34 cellular contexts compared by ENCODE assay signal in the genomic region with DNA sequence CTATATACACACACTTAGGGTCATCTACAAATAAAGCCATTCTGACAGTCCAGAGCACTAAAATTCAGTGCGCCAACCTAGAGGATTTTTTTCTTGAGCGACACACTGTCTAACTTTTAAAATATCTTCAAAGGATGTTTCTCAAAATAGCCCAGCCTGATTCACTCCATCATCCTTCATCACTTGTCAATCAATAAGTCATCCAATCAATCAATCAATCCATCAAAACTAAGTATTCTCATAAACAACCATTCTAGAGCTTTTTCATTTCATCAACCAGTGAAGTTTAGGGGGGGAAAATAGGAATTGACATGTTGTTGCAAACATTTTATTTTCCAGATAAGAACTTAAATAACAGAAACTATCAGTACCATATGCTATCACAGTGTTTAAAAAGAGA.
"Had no signal": no experiment of that assay in that cellular context is flagged by ENCODE, and none has a peak within 500 bp of the region (broad histone marks: within the 10 kb centered on the region; RNA-seq: fewer than 3 reads in every experiment).

No MANE protein-coding gene starts in this region.

- DNase-seq: activated effector memory CD4-positive, alpha-beta T cell treated with anti-CD3 and anti-CD28 coated beads, Interleukin-2, amount 50 U/mL, for 16 hours; activated effector memory CD4-positive, alpha-beta T cell treated with Interleukin-2 at 50 U/mL for 16 hours; activated gamma-delta T cell; activated gamma-delta T cell treated with Interleukin-2 at 50 U/mL for 16 hours; activated naive CD4-positive, alpha-beta T cell; activated naive CD4-positive, alpha-beta T cell treated with anti-CD3 and anti-CD28 coated beads for 36 hours; activated naive CD4-positive, alpha-beta T cell treated with anti-CD3 and anti-CD28 coated beads, Interleukin-2, amount 10 ng/mL, durations not matched to agents 7 days and 5 days; activated naive CD4-positive, alpha-beta T cell treated with anti-CD3 and anti-CD28 coated beads, Interleukin-2, amount 50 U/mL, for 16 hours; activated naive CD4-positive, alpha-beta T cell treated with Interleukin-2 at 50 U/mL for 16 hours; activated naive CD8-positive, alpha-beta T cell treated with anti-CD3 and anti-CD28 coated beads for 36 hours; activated naive CD8-positive, alpha-beta T cell treated with anti-CD3 and anti-CD28 coated beads, Interleukin-2, amount 10 ng/mL, durations not matched to agents 7 days and 5 days; activated naive CD8-positive, alpha-beta T cell treated with anti-CD3 and anti-CD28 coated beads, Interleukin-2, amount 50 U/mL, for 24 hours; activated T-cell treated with anti-CD3 and anti-CD28 coated beads, Interleukin-2, amount 50 U/mL, for 1 hour; activated T-cell treated with anti-CD3 and anti-CD28 coated beads, Interleukin-2, amount 50 U/mL, for 24 hours; activated T-cell treated with anti-CD3 and anti-CD28 coated beads, Interleukin-2, amount 50 U/mL, for 4 hours; activated T-cell treated with anti-CD3 and anti-CD28 coated beads, Interleukin-2, amount 50 U/mL, for 48 hours; activated T-cell treated with anti-CD3 and anti-CD28 coated beads, Interleukin-2, amount 50 U/mL, for 72 hours; adrenal gland; amniotic stem cell; amygdala; anterior cingulate cortex; aorta; body of pancreas; brain microvascular endothelial cell; caudate nucleus; central memory CD4-positive, alpha-beta T cell; cerebellar nuclear complex had no signal

- H3K9me3 ChIP-seq: adrenal gland, ascending aorta, body of pancreas, breast epithelium had no signal

- H3K4me3 ChIP-seq: adrenal gland, ascending aorta, body of pancreas, breast epithelium, cardiac muscle cell had no signal

- H3K27me3 ChIP-seq: adrenal gland, ascending aorta, body of pancreas, brain microvascular endothelial cell, breast epithelium, cardiac muscle cell had no signal

- H3K36me3 ChIP-seq: adrenal gland, ascending aorta, brain microvascular endothelial cell, breast epithelium, cardiac muscle cell had no signal

- FAIRE-seq: astrocyte, bronchial epithelial cell had no signal

- ATAC-seq: activated naive CD4-positive, alpha-beta T cell treated with anti-CD3 and anti-CD28 coated beads, Interleukin-2, amount 50 U/mL, for 72 hours; activated naive CD8-positive, alpha-beta T cell treated with anti-CD3 and anti-CD28 coated beads, Interleukin-2, amount 50 U/mL, for 24 hours; activated T-cell treated with anti-CD3 and anti-CD28 coated beads, Interleukin-2, amount 50 U/mL, for 4 hours; activated T-cell treated with anti-CD3 and anti-CD28 coated beads, Interleukin-2, amount 50 U/mL, for 72 hours; activated T-helper 17 cell treated with anti-CD3 and anti-CD28 coated beads, Interleukin-2, amount 50 U/mL, for 72 hours; body of pancreas had no signal

- H3K4me1 ChIP-seq: adrenal gland, ascending aorta, body of pancreas, breast epithelium had no signal

- H3K27ac ChIP-seq: adrenal gland, ascending aorta, body of pancreas, brain microvascular endothelial cell, breast epithelium, cardiac muscle cell had no signal
